13 cellular contexts compared by ENCODE assay signal in the genomic region with DNA sequence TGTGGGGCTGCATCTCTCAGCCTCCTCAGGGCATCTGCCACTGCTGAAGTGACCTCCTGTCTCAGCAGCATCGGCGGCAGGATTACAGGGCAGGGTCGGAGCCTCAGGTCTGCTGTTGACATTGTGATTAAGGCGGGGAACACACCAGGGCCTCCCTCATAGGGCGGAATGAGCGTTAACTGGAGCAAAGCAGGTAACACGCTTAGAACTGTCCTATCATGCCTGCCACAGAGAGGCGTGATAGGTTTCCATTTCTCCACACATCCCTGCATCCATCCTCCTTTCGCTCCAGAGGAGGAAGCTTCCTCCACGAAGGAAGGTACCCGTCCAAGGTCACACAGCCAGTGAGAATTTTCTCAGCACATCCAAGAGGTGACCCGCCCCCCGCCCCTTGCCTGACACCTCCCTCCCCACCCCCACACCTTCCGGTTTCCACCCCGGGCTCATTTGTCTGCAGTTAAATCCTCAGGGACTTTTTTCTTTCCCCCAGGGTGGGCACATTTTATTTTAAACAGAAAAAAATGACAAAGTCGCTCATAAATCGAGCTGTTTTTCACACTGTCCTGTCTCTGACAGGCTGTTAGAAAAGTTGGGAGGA.
"Had no signal": no experiment of that assay in that cellular context is flagged by ENCODE, and none has a peak within 500 bp of the region (broad histone marks: within the 10 kb centered on the region; RNA-seq: fewer than 3 reads in every experiment).

No MANE protein-coding gene starts in this region.

- H3K9me3 Mint-ChIP-seq: activated T-cell treated with anti-CD3 and anti-CD28 coated beads, Interleukin-2, amount 50 U/mL, for 4 hours had no signal

- H3K27ac Mint-ChIP-seq: activated CD4-positive, alpha-beta memory T cell treated with anti-CD3 and anti-CD28 coated beads for 36 hours; activated naive CD4-positive, alpha-beta T cell treated with anti-CD3 and anti-CD28 coated beads, Interleukin-2, amount 50 U/mL, for 72 hours had no signal

- ATAC-seq: activated naive CD4-positive, alpha-beta T cell treated with anti-CD3 and anti-CD28 coated beads, Interleukin-2, amount 50 U/mL, for 72 hours; activated T-cell treated with anti-CD3 and anti-CD28 coated beads, Interleukin-2, amount 50 U/mL, for 4 hours had no signal

- H3K4me3 Mint-ChIP-seq: activated CD4-positive, alpha-beta memory T cell treated with anti-CD3 and anti-CD28 coated beads for 36 hours; activated T-cell treated with anti-CD3 and anti-CD28 coated beads, Interleukin-2, amount 50 U/mL, for 4 hours had no signal

- H3K27ac ChIP-seq: esophagus muscularis mucosa, stomach had no signal

- DNase-seq: activated CD4-positive, alpha-beta memory T cell treated with anti-CD3 and anti-CD28 coated beads for 36 hours; activated CD4-positive, alpha-beta T cell treated with anti-CD3 and anti-CD28 coated beads for 1 hour; activated effector memory CD4-positive, alpha-beta T cell treated with anti-CD3 and anti-CD28 coated beads, Interleukin-2, amount 50 U/mL, for 16 hours; activated T-cell treated with anti-CD3 and anti-CD28 coated beads, Interleukin-2, amount 50 U/mL, for 4 hours; amygdala; dermis blood vessel endothelial cell; foreskin fibroblast; kidney glomerular epithelial cell; stomach; T-helper 2 cell had no signal

- H3K9me3 ChIP-seq: esophagus muscularis mucosa, stomach had no signal

- H3K36me3 Mint-ChIP-seq: activated CD4-positive, alpha-beta memory T cell treated with anti-CD3 and anti-CD28 coated beads for 36 hours; activated naive CD4-positive, alpha-beta T cell treated with anti-CD3 and anti-CD28 coated beads, Interleukin-2, amount 50 U/mL, for 72 hours had no signal

- H3K36me3 ChIP-seq: esophagus muscularis mucosa, stomach had no signal

- H3K4me1 ChIP-seq: stomach had no signal

- H3K4me3 ChIP-seq: esophagus muscularis mucosa, skin epidermis, stomach had no signal
